Comparison of ENCODE assay signal across 29 cellular contexts in genomic region chr12:58359084-58359483, GRCh38.
DNase-seq lines count a peak whose midpoint lies in the region; ATAC-seq and TF ChIP-seq lines count a peak whose summit lies in the region.
"Had no signal": no experiment of that assay in that cellular context is flagged by ENCODE, and none has a peak within 500 bp of the region (broad histone marks: within the 10 kb centered on the region; RNA-seq: fewer than 3 reads in every experiment).

No MANE protein-coding gene starts in this region.

- H3K4me3 Mint-ChIP-seq in osteocyte (ENCODE audit: unreplicated experiment) (peak overlapping the region; percentile 52), MCF 10A (ENCODE audit: unreplicated experiment) (no peak overlapping the region)
- H3K4me3 Mint-ChIP-seq: activated CD8-positive, alpha-beta T cell treated with anti-CD3 and anti-CD28 coated beads for 36 hours; activated T-helper 17 cell treated with anti-CD3 and anti-CD28 coated beads, Interleukin-2, amount 50 U/mL, for 72 hours; CD4-positive, alpha-beta T cell; effector memory CD8-positive, alpha-beta T cell; GM23338; nephron progenitor cell; T-helper 1 cell treated with Interleukin-12 subunit alpha and Interleukin-12 subunit beta and Interleukin-4 antibody, amounts not matched to agents 30 μg/mL and 1 μg/mL, for 36 hours had no signal

- H3K27ac ChIP-seq in SK-N-MC, result peak overlapping the region; percentile 49
- H3K27ac ChIP-seq: breast epithelium, coronary artery, pancreas, PC-9, SJCRH30, transverse colon had no signal

- H3K4me3 ChIP-seq in SK-N-MC, result peak overlapping the region; percentile 54
- no peak overlapping the region for H3K4me3 ChIP-seq in fibroblast of mammary gland (ENCODE audit: control insufficient read depth, low read depth, low read length)
- H3K4me3 ChIP-seq: breast epithelium, coronary artery, GM23338, lung, pancreas, PC-9, SJCRH30, transverse colon had no signal

- no peak for ATAC-seq in GM21737 (IDR thresholded peaks at IDR 0.05; ENCODE audit: unreplicated experiment)
- ATAC-seq: activated CD8-positive, alpha-beta T cell treated with anti-CD3 and anti-CD28 coated beads for 36 hours; activated T-helper 17 cell treated with anti-CD3 and anti-CD28 coated beads, Interleukin-2, amount 50 U/mL, for 72 hours; effector memory CD8-positive, alpha-beta T cell; GM23338; pancreas had no signal

- intact Hi-C loops in MCF 10A (cut with micrococcal nuclease), result no loop called here

- H3K9me3 Mint-ChIP-seq in osteocyte (ENCODE audit: unreplicated experiment) (no peaks in the 10 kb centered on the region), MCF 10A (ENCODE audit: unreplicated experiment) (no peaks in the 10 kb centered on the region)
- H3K9me3 Mint-ChIP-seq: activated CD8-positive, alpha-beta T cell treated with anti-CD3 and anti-CD28 coated beads for 36 hours; activated T-helper 17 cell treated with anti-CD3 and anti-CD28 coated beads, Interleukin-2, amount 50 U/mL, for 72 hours; CD4-positive, alpha-beta T cell; nephron progenitor cell; T-helper 1 cell treated with Interleukin-12 subunit alpha and Interleukin-12 subunit beta and Interleukin-4 antibody, amounts not matched to agents 30 μg/mL and 1 μg/mL, for 36 hours had no signal

- TF ChIP-seq CTCF in fibroblast of mammary gland (conservative IDR thresholded peaks at IDR 0.05; ENCODE audit: control insufficient read depth, insufficient read depth, low read depth, low read length) (no peak), osteocyte (IDR thresholded peaks at IDR 0.05) (no peak), MCF 10A (IDR thresholded peaks at IDR 0.05; ENCODE audit: unreplicated experiment) (no peak)

- no peaks in the 10 kb centered on the region for H3K36me3 ChIP-seq in SK-N-MC (ENCODE audit: insufficient read depth, low read length)
- H3K36me3 ChIP-seq: breast epithelium, pancreas, SJCRH30, transverse colon had no signal

- H3K9me3 ChIP-seq in SK-N-MC (ENCODE audit: low read depth, low read length), result no peaks in the 10 kb centered on the region
- H3K9me3 ChIP-seq: breast epithelium, pancreas, SJCRH30, transverse colon had no signal

- POLR2A ChIA-PET in MCF 10A (lab: Yijun Ruan, JAX), result no interaction called here

- H3K36me3 Mint-ChIP-seq in osteocyte (ENCODE audit: unreplicated experiment) (no peaks in the 10 kb centered on the region), MCF 10A (ENCODE audit: insufficient read depth, unreplicated experiment) (no peaks in the 10 kb centered on the region)

- H3K27ac Mint-ChIP-seq in osteocyte (ENCODE audit: unreplicated experiment) (peak overlapping the region; percentile 90), MCF 10A (ENCODE audit: low read depth, unreplicated experiment) (no peak overlapping the region)
- H3K27ac Mint-ChIP-seq: activated CD8-positive, alpha-beta T cell treated with anti-CD3 and anti-CD28 coated beads for 36 hours; activated T-helper 17 cell treated with anti-CD3 and anti-CD28 coated beads, Interleukin-2, amount 50 U/mL, for 72 hours; CD4-positive, alpha-beta T cell; effector memory CD8-positive, alpha-beta T cell; GM23338; nephron progenitor cell; T-helper 1 cell treated with Interleukin-12 subunit alpha and Interleukin-12 subunit beta and Interleukin-4 antibody, amounts not matched to agents 30 μg/mL and 1 μg/mL, for 36 hours had no signal

- peaks cover 31% of the 10 kb centered on the region for H3K4me1 Mint-ChIP-seq in osteocyte (ENCODE audit: unreplicated experiment)
- H3K4me1 Mint-ChIP-seq in MCF 10A (ENCODE audit: insufficient read depth, unreplicated experiment), result peaks cover 2% of the 10 kb centered on the region
- H3K4me1 Mint-ChIP-seq: GM23338, nephron progenitor cell had no signal

- DNase-seq in AG20443 (ENCODE audit: low spot score) (peak; percentile 41), SK-N-MC (ENCODE audit: low read depth, low spot score) (no peak), fibroblast of mammary gland (ENCODE audit: low read depth) (peak; percentile 40), osteocyte (ENCODE audit: extremely low spot score, unreplicated experiment) (peak; percentile 85), MCF 10A (ENCODE audit: unreplicated experiment) (no peak), hypothalamus (lab: John Stamatoyannopoulos, UW) (no peak)
- DNase-seq: activated CD8-positive, alpha-beta T cell treated with anti-CD3 and anti-CD28 coated beads for 36 hours; activated naive CD4-positive, alpha-beta T cell treated with anti-CD3 and anti-CD28 coated beads, Interleukin-2, amount 50 U/mL, for 16 hours; CD4-positive, alpha-beta T cell; effector memory CD8-positive, alpha-beta T cell; EL; erythroblast; Karpas-422; MV-4-11; NCI-H510A; nephron progenitor cell; NK-92 treated with Interleukin-12 subunit alpha and Interleukin-12 subunit beta, amount 100 ng/mL, for 24 hours; pancreas; PC-9; retina; transverse colon had no signal

- H3K27me3 Mint-ChIP-seq in osteocyte (ENCODE audit: unreplicated experiment) (no peaks in the 10 kb centered on the region), MCF 10A (ENCODE audit: insufficient read depth, unreplicated experiment) (no peaks in the 10 kb centered on the region)

- BruUV-seq in MCF 10A (replicated peaks; lab: Mats Ljungman, UMichigan), result no TSS peak

- no peak overlapping the region for H3K9ac ChIP-seq in SK-N-MC (ENCODE audit: insufficient read length)

- CTCF ChIA-PET in MCF 10A (lab: Yijun Ruan, JAX), result interaction anchor here (0.6 kb wide), 3 partner anchors 9 to 576 kb away, joined by 3 read pairs; partner anchors contain the start of gene TSFM

Comparison
In these comparisons a context has a peak if more than half of its experiments do, and no peak if none do; other contexts are left out.
1. DNase-seq: peak in AG20443 (single experiment), fibroblast of mammary gland (single experiment) and osteocyte (single experiment); none in SK-N-MC (single experiment), MCF 10A (single experiment) and hypothalamus (0 of 51).